Comparison of ENCODE assay signal across 7 cellular contexts in genomic region chr7:155153676-155154075, GRCh38.
"Had no signal": no experiment of that assay in that cellular context is flagged by ENCODE, and none has a peak within 500 bp of the region (broad histone marks: within the 10 kb centered on the region; RNA-seq: fewer than 3 reads in every experiment).

No MANE protein-coding gene starts in this region.

- DNase-seq: GM23248, GOT3, H7, HFFc6, IMR-90 had no signal

- H3K36me3 ChIP-seq: HAP-1 had no signal

- H3K4me3 ChIP-seq: GM23248, HAP-1 had no signal

- H3K4me1 ChIP-seq: HAP-1 had no signal

- H3K27ac ChIP-seq: GM23248, HL-60 had no signal

- H3K9me3 ChIP-seq: HAP-1 had no signal
